ENCODE assay signal across 27 cellular contexts in genomic region chr6:39543950-39544349, GRCh38.
DNase-seq lines count a peak whose midpoint lies in the region; ATAC-seq and TF ChIP-seq lines count a peak whose summit lies in the region.
"Had no signal": no experiment of that assay in that cellular context is flagged by ENCODE, and none has a peak within 500 bp of the region (broad histone marks: within the 10 kb centered on the region; RNA-seq: fewer than 3 reads in every experiment).

No MANE protein-coding gene starts in this region.

- peaks cover 3 to 5% of the 10 kb centered on the region in 2 experiments; a peak in 3 of 4 replicates for H3K4me1 Mint-ChIP-seq in H9
- no peaks in the 10 kb centered on the region for H3K4me1 Mint-ChIP-seq in activated T-cell treated with anti-CD3 and anti-CD28 coated beads, Interleukin-2, amount 50 U/mL, for 72 hours (ENCODE audit: low read depth)
- H3K4me1 Mint-ChIP-seq: CD14-positive monocyte; CD8-positive, alpha-beta memory T cell had no signal

- no peak overlapping the region for H4K5ac ChIP-seq in H9 (ENCODE audit: insufficient read length, low read depth, low read length)

- H3K27ac ChIP-seq in left ventricle myocardium inferior (replicated peaks), result peak overlapping the region; percentile 4
- H3K27ac ChIP-seq in gastroesophageal sphincter, result peak overlapping the region; percentile 58 to 82 (median 74)
- H3K27ac ChIP-seq in sigmoid colon, result peak overlapping the region in 3 of 4 donors; percentile 42 to 62 (median 57)
- H3K27ac ChIP-seq in H9 (ENCODE audit: insufficient read length, low read depth, low read length), result no peak overlapping the region
- H3K27ac ChIP-seq: 22Rv1, PC-9 had no signal

- no peak overlapping the region for H2BK5ac ChIP-seq in H9 (ENCODE audit: insufficient read length, low read length)

- H3K9ac ChIP-seq in H9 (ENCODE audit: extremely low read depth, insufficient read length, low read length), result no peak overlapping the region

- H4K8ac ChIP-seq in H9 (replicated peaks; ENCODE audit: insufficient read length, low read depth, low read length), result no peak overlapping the region

- DNase-seq in left ventricle myocardium inferior (no peak), Right ventricle myocardium superior (no peak), sigmoid colon (no peak), H9 (no peak), amygdala (lab: John Stamatoyannopoulos, UW) (no peak), NCI-H2171 (lab: John Stamatoyannopoulos, UW) (no peak)
- no peak for DNase-seq in activated T-cell treated with anti-CD3 and anti-CD28 coated beads, Interleukin-2, amount 50 U/mL, for 72 hours
- DNase-seq: ACHN; BE2C; CD8-positive, alpha-beta memory T cell; DMS 273 treated with DMSO at 0.1 percent for 48 hours; DMS79; EL; GDM1; NCI-H1048; NCI-H1417; NCI-H1694; NCI-H2029 treated with DMSO at 0.1 percent for 48 hours; NCI-H345; NCI-H510A treated with DMSO at 0.1 percent for 48 hours; NK-92 treated with Interleukin-12 subunit alpha and Interleukin-12 subunit beta, amount 100 ng/mL, for 24 hours; PC-9; RPMI8226; SHP77 had no signal

- no peak overlapping the region for H2BK15ac ChIP-seq in H9 (ENCODE audit: low read depth, low read length)

- no peak for TF ChIP-seq POLR2A in gastroesophageal sphincter (IDR thresholded peaks at IDR 0.05)
- no peak for TF ChIP-seq POLR2A in sigmoid colon (IDR thresholded peaks at IDR 0.05)

- H3K27ac Mint-ChIP-seq in H9, result peak overlapping the region in 1 of 3 experiments; percentile 66; a peak in 1 of 7 replicates
- no peak overlapping the region for H3K27ac Mint-ChIP-seq in activated T-cell treated with anti-CD3 and anti-CD28 coated beads, Interleukin-2, amount 50 U/mL, for 72 hours
- H3K27ac Mint-ChIP-seq: CD14-positive monocyte; CD8-positive, alpha-beta memory T cell had no signal

- H3K36me3 Mint-ChIP-seq in H9 (ENCODE audit: insufficient read depth in 1 of 3, low read depth in 3 of 3), result no peaks in the 10 kb centered on the region
- no peaks in the 10 kb centered on the region for H3K36me3 Mint-ChIP-seq in activated T-cell treated with anti-CD3 and anti-CD28 coated beads, Interleukin-2, amount 50 U/mL, for 72 hours (ENCODE audit: insufficient read depth in 2 of 2)
- H3K36me3 Mint-ChIP-seq: CD14-positive monocyte; CD8-positive, alpha-beta memory T cell had no signal

- no peaks in the 10 kb centered on the region for H3K79me1 ChIP-seq in H9 (ENCODE audit: insufficient read depth, low read depth, low read length, poor library complexity, severe bottlenecking)

- H4K91ac ChIP-seq in H9 (ENCODE audit: insufficient read length, low read depth, low read length), result no peak overlapping the region

- H2BK12ac ChIP-seq in H9 (ENCODE audit: insufficient read length, low read depth, low read length), result no peak overlapping the region

- H3K4me3 Mint-ChIP-seq in H9, result no peak overlapping the region
- no peak overlapping the region for H3K4me3 Mint-ChIP-seq in activated T-cell treated with anti-CD3 and anti-CD28 coated beads, Interleukin-2, amount 50 U/mL, for 72 hours
- H3K4me3 Mint-ChIP-seq: CD14-positive monocyte; CD8-positive, alpha-beta memory T cell had no signal

- no peaks in the 10 kb centered on the region for H3K9me3 ChIP-seq in left ventricle myocardium inferior (replicated peaks)
- H3K9me3 ChIP-seq in gastroesophageal sphincter, result no peaks in the 10 kb centered on the region
- no peaks in the 10 kb centered on the region for H3K9me3 ChIP-seq in sigmoid colon
- no peaks in the 10 kb centered on the region for H3K9me3 ChIP-seq in H9 (ENCODE audit: control insufficient read depth, low read depth, low read length)
- H3K9me3 ChIP-seq: BE2C had no signal

- H3K4me1 ChIP-seq in left ventricle myocardium inferior (peaks cover 26% of the 10 kb centered on the region), gastroesophageal sphincter (peaks cover 7 to 39% (median 17%) of the 10 kb centered on the region in 3 donors), sigmoid colon (peaks cover 0 to 19% (median 16%) of the 10 kb centered on the region in 4 donors), H9 (ENCODE audit: insufficient read depth, low read length) (no peaks in the 10 kb centered on the region)
- H3K4me1 ChIP-seq: BE2C had no signal

- 13 to 50% methylated on average over 1 of the region's 1 CpG for WGBS in gastroesophageal sphincter (ENCODE audit: low coverage in 1 of 2), 2 donors
- WGBS in sigmoid colon, 2 donors, result 89 to 90% methylated on average over 1 of the region's 1 CpG
- no CpG with 5 or more reads among the region's 1 CpG for WGBS in H9 (ENCODE audit: extremely low coverage, insufficient read length, low lambda C conversion rate)

- no peaks in the 10 kb centered on the region for H3K79me2 ChIP-seq in H9 (ENCODE audit: insufficient read depth, low read length)

- no peak overlapping the region for H2AK5ac ChIP-seq in H9 (ENCODE audit: insufficient read length, low read length)

- ATAC-seq in Right ventricle myocardium superior (ENCODE audit: poor library complexity) (no peak), gastroesophageal sphincter (no peak)
- no peak for ATAC-seq in activated T-cell treated with anti-CD3 and anti-CD28 coated beads, Interleukin-2, amount 50 U/mL, for 72 hours (replicated peaks in 1 of 2)

- H3K4ac ChIP-seq in H9 (ENCODE audit: low read depth, low read length), result no peak overlapping the region

- no peak overlapping the region for H3K56ac ChIP-seq in H9 (ENCODE audit: insufficient read length, low read depth, low read length)

- H3K4me3 ChIP-seq in left ventricle myocardium inferior (no peak overlapping the region), gastroesophageal sphincter (no peak overlapping the region), sigmoid colon (no peak overlapping the region)
- H3K4me3 ChIP-seq: PC-9 had no signal

- TF ChIP-seq EP300 in gastroesophageal sphincter (IDR thresholded peaks at IDR 0.05) (no peak), sigmoid colon (IDR thresholded peaks at IDR 0.05) (no peak)

- no peak overlapping the region for H3K4me2 ChIP-seq in H9 (ENCODE audit: insufficient read depth, insufficient read length, low read length)
- H3K4me2 ChIP-seq: PC-9 had no signal

- H2AFZ ChIP-seq in H9 (ENCODE audit: low read length), result no peak overlapping the region
- H2AFZ ChIP-seq: PC-9 had no signal

- H3K9me3 Mint-ChIP-seq in H9, result no peaks in the 10 kb centered on the region
- H3K9me3 Mint-ChIP-seq in activated T-cell treated with anti-CD3 and anti-CD28 coated beads, Interleukin-2, amount 50 U/mL, for 72 hours, result no peaks in the 10 kb centered on the region
- H3K9me3 Mint-ChIP-seq: CD8-positive, alpha-beta memory T cell had no signal

- H3K36me3 ChIP-seq in left ventricle myocardium inferior (no peaks in the 10 kb centered on the region), gastroesophageal sphincter (no peaks in the 10 kb centered on the region), sigmoid colon (no peaks in the 10 kb centered on the region)
- H3K36me3 ChIP-seq: BE2C had no signal

- no peak overlapping the region for H3K14ac ChIP-seq in H9 (ENCODE audit: insufficient read depth, low read length)

- H3K23ac ChIP-seq in H9 (ENCODE audit: insufficient read length, low read depth, low read length), result no peak overlapping the region

- H3K18ac ChIP-seq in H9 (ENCODE audit: insufficient read length, low read depth, low read length), result no peak overlapping the region

- intact Hi-C loops in left ventricle myocardium inferior (cut with micrococcal nuclease) (no loop called here), Right ventricle myocardium superior (cut with DNase I) (no loop called here), sigmoid colon (cut with DNase I) (no loop called here)

- H3K23me2 ChIP-seq in H9 (ENCODE audit: insufficient read length, low read depth, low read length, poor library complexity, severe bottlenecking), result no peaks in the 10 kb centered on the region

- no peak overlapping the region for H2BK20ac ChIP-seq in H9 (ENCODE audit: low read depth, low read length, poor library complexity, severe bottlenecking)

- H4K20me1 ChIP-seq in H9 (ENCODE audit: control insufficient read depth, insufficient read depth, insufficient read length), result no peaks in the 10 kb centered on the region

- TF ChIP-seq CTCF in left ventricle myocardium inferior (IDR thresholded peaks at IDR 0.05; ENCODE audit: borderline replicate concordance) (no peak), gastroesophageal sphincter (IDR thresholded peaks at IDR 0.05) (no peak), sigmoid colon (IDR thresholded peaks at IDR 0.05) (no peak), H9 (conservative IDR thresholded peaks at IDR 0.05) (no peak)

- H2BK120ac ChIP-seq in H9 (ENCODE audit: low read depth, low read length, poor library complexity, severe bottlenecking), result no peak overlapping the region

- H3K27me3 ChIP-seq in left ventricle myocardium inferior (ENCODE audit: low read depth) (no peaks in the 10 kb centered on the region), gastroesophageal sphincter (no peaks in the 10 kb centered on the region), sigmoid colon (no peaks in the 10 kb centered on the region), H9 (ENCODE audit: insufficient read depth, low read length) (no peaks in the 10 kb centered on the region)
- H3K27me3 ChIP-seq: BE2C had no signal

- no peak overlapping the region for H3T11ph ChIP-seq in H9 (ENCODE audit: low read length)

- H3K27me3 Mint-ChIP-seq in H9 (ENCODE audit: low read depth), result peaks cover 3% of the 10 kb centered on the region
- H3K27me3 Mint-ChIP-seq in activated T-cell treated with anti-CD3 and anti-CD28 coated beads, Interleukin-2, amount 50 U/mL, for 72 hours (ENCODE audit: low read depth), result peaks cover 16% of the 10 kb centered on the region
